ENCODE assay signal across 9 cellular contexts in genomic region chr7:70042533-70042932, GRCh38.
DNase-seq lines count a peak whose midpoint lies in the region; ATAC-seq and TF ChIP-seq lines count a peak whose summit lies in the region.
"Had no signal": no experiment of that assay in that cellular context is flagged by ENCODE, and none has a peak within 500 bp of the region (broad histone marks: within the 10 kb centered on the region; RNA-seq: fewer than 3 reads in every experiment).

No MANE protein-coding gene starts in this region.

- no peaks in the 10 kb centered on the region for H3K9me3 Mint-ChIP-seq in stimulated activated naive B cell treated with anti-CD40 and anti-IgM and Interleukin-4, amounts not matched to agents 10 μg/mL and 1 μg/mL and 100 μg/mL, for 72 hours
- no peaks in the 10 kb centered on the region for H3K9me3 Mint-ChIP-seq in activated T-cell treated with anti-CD3 and anti-CD28 coated beads, Interleukin-2, amount 50 U/mL, for 72 hours

- H3K4me3 Mint-ChIP-seq in stimulated activated naive B cell treated with anti-CD40 and anti-IgM and Interleukin-4, amounts not matched to agents 10 μg/mL and 1 μg/mL and 100 μg/mL, for 72 hours, result no peak overlapping the region
- no peak overlapping the region for H3K4me3 Mint-ChIP-seq in activated T-cell treated with anti-CD3 and anti-CD28 coated beads, Interleukin-2, amount 50 U/mL, for 72 hours

- H3K27me3 ChIP-seq in cardiac muscle cell (no peaks in the 10 kb centered on the region), neuronal stem cell (ENCODE audit: control insufficient read depth in 3 of 3, insufficient read depth in 3 of 3, low read depth in 1 of 3, low read length in 3 of 3) (no peaks in the 10 kb centered on the region)

- no peak overlapping the region for H2BK15ac ChIP-seq in neuronal stem cell (ENCODE audit: low read length)

- H3K79me1 ChIP-seq in neuronal stem cell (ENCODE audit: low read depth, low read length), result no peaks in the 10 kb centered on the region

- peaks cover 5 to 14% of the 10 kb centered on the region in 2 donors for H3K4me1 Mint-ChIP-seq in stimulated activated naive B cell treated with anti-CD40 and anti-IgM and Interleukin-4, amounts not matched to agents 10 μg/mL and 1 μg/mL and 100 μg/mL, for 72 hours
- no peaks in the 10 kb centered on the region for H3K4me1 Mint-ChIP-seq in activated T-cell treated with anti-CD3 and anti-CD28 coated beads, Interleukin-2, amount 50 U/mL, for 72 hours (ENCODE audit: low read depth)

- H3K18ac ChIP-seq in neuronal stem cell (ENCODE audit: low read length), result no peak overlapping the region

- no peak overlapping the region for H3K27ac Mint-ChIP-seq in stimulated activated naive B cell treated with anti-CD40 and anti-IgM and Interleukin-4, amounts not matched to agents 10 μg/mL and 1 μg/mL and 100 μg/mL, for 72 hours
- H3K27ac Mint-ChIP-seq in activated T-cell treated with anti-CD3 and anti-CD28 coated beads, Interleukin-2, amount 50 U/mL, for 72 hours, result no peak overlapping the region

- no peak overlapping the region for H2BK12ac ChIP-seq in neuronal stem cell (ENCODE audit: low read length)

- DNase-seq in DMS53 (lab: John Stamatoyannopoulos, UW), result peak; percentile 27
- no peak for DNase-seq in DMS53 treated with DMSO at 0.1 percent for 48 hours (lab: John Stamatoyannopoulos, UW; ENCODE audit: unreplicated experiment)
- peak in 1 of 2 donors; percentile 53 for DNase-seq in cardiac muscle cell (ENCODE audit: low read depth in 1 of 2, low spot score in 1 of 2)
- no peak for DNase-seq in stimulated activated naive B cell treated with anti-CD40 and anti-IgM and Interleukin-4, amounts not matched to agents 10 μg/mL and 1 μg/mL and 100 μg/mL, for 72 hours
- DNase-seq in activated T-cell treated with anti-CD3 and anti-CD28 coated beads, Interleukin-2, amount 50 U/mL, for 72 hours, result no peak
- no peak for DNase-seq in neuronal stem cell (ENCODE audit: low spot score)
- no peak for DNase-seq in NOMO-1 treated with DMSO at 0.1 percent for 48 hours (lab: John Stamatoyannopoulos, UW; ENCODE audit: unreplicated experiment)

- H2BK120ac ChIP-seq in neuronal stem cell (ENCODE audit: low read depth, low read length), result no peak overlapping the region

- H2AK5ac ChIP-seq in neuronal stem cell (ENCODE audit: low read depth, low read length), result no peak overlapping the region

- peak; percentile 29 for TF ChIP-seq CTCF in cardiac muscle cell (IDR thresholded peaks at IDR 0.05; ENCODE audit: low read depth, low read length)

- H4K91ac ChIP-seq in neuronal stem cell (ENCODE audit: low read depth, low read length, poor library complexity), result no peak overlapping the region

- H4K8ac ChIP-seq in neuronal stem cell (ENCODE audit: low read depth, low read length), result no peak overlapping the region

- ATAC-seq in SK-N-SH treated with all-trans-retinoic acid at 6 μM for 48 hours, result peak; percentile 56
- ATAC-seq in stimulated activated naive B cell treated with anti-CD40 and anti-IgM and Interleukin-4, amounts not matched to agents 10 μg/mL and 1 μg/mL and 100 μg/mL, for 72 hours (replicated peaks), result peak; percentile 54 to 73
- no peak for ATAC-seq in activated T-cell treated with anti-CD3 and anti-CD28 coated beads, Interleukin-2, amount 50 U/mL, for 72 hours (replicated peaks in 1 of 2)

- no peak overlapping the region for H2BK5ac ChIP-seq in neuronal stem cell (ENCODE audit: low read length)

- no peak overlapping the region for H3K27ac ChIP-seq in cardiac muscle cell
- H3K27ac ChIP-seq in neuronal stem cell (replicated peaks; ENCODE audit: low read length), result no peak overlapping the region
- H3K27ac ChIP-seq: thoracic aorta had no signal

- H3K9me3 ChIP-seq in cardiac muscle cell (ENCODE audit: low read depth), result no peaks in the 10 kb centered on the region
- no peaks in the 10 kb centered on the region for H3K9me3 ChIP-seq in neuronal stem cell (replicated peaks in 1 of 2; ENCODE audit: control insufficient read depth in 2 of 2, insufficient read depth in 1 of 2, low read depth in 1 of 2, low read length in 2 of 2)
- H3K9me3 ChIP-seq: thoracic aorta had no signal

- no CpG with 5 or more reads among the region's 3 CpGs for WGBS in neuronal stem cell (ENCODE audit: extremely low coverage in 2 of 2, insufficient read length in 2 of 2, insufficient replicate concordance in 1 of 2), 2 donors

- H3K4me3 ChIP-seq in cardiac muscle cell (no peak overlapping the region), neuronal stem cell (ENCODE audit: low read length in 2 of 2) (no peak overlapping the region)
- H3K4me3 ChIP-seq: thoracic aorta had no signal

- no peak overlapping the region for H3K9ac ChIP-seq in neuronal stem cell (ENCODE audit: low read depth, low read length, poor library complexity)

- no peak overlapping the region for H3K4me2 ChIP-seq in neuronal stem cell (ENCODE audit: insufficient read depth, low read length, poor library complexity, severe bottlenecking)

- no peaks in the 10 kb centered on the region for H3K36me3 Mint-ChIP-seq in stimulated activated naive B cell treated with anti-CD40 and anti-IgM and Interleukin-4, amounts not matched to agents 10 μg/mL and 1 μg/mL and 100 μg/mL, for 72 hours
- H3K36me3 Mint-ChIP-seq in activated T-cell treated with anti-CD3 and anti-CD28 coated beads, Interleukin-2, amount 50 U/mL, for 72 hours (ENCODE audit: insufficient read depth in 2 of 2), result no peaks in the 10 kb centered on the region

- H3K36me3 ChIP-seq in cardiac muscle cell (no peaks in the 10 kb centered on the region), neuronal stem cell (replicated peaks in 1 of 2; ENCODE audit: control insufficient read depth in 2 of 2, insufficient read depth in 2 of 2, low read length in 2 of 2) (no peaks in the 10 kb centered on the region)
- H3K36me3 ChIP-seq: thoracic aorta had no signal

- H3K23ac ChIP-seq in neuronal stem cell (ENCODE audit: low read depth, low read length, poor library complexity), result no peak overlapping the region

- no peak overlapping the region for H3K14ac ChIP-seq in neuronal stem cell (ENCODE audit: low read length)

- H3K4ac ChIP-seq in neuronal stem cell (ENCODE audit: low read length), result no peak overlapping the region

- H3K4me1 ChIP-seq in cardiac muscle cell (ENCODE audit: low read depth) (peaks cover 13% of the 10 kb centered on the region), neuronal stem cell (ENCODE audit: control insufficient read depth in 2 of 2, insufficient read depth in 1 of 2, low read depth in 1 of 2, low read length in 2 of 2) (peaks cover 2 to 3% of the 10 kb centered on the region in 2 donors)

- no peaks in the 10 kb centered on the region for H3K27me3 Mint-ChIP-seq in stimulated activated naive B cell treated with anti-CD40 and anti-IgM and Interleukin-4, amounts not matched to agents 10 μg/mL and 1 μg/mL and 100 μg/mL, for 72 hours
- peaks cover 7% of the 10 kb centered on the region for H3K27me3 Mint-ChIP-seq in activated T-cell treated with anti-CD3 and anti-CD28 coated beads, Interleukin-2, amount 50 U/mL, for 72 hours (ENCODE audit: low read depth)

- H2AFZ ChIP-seq in neuronal stem cell (ENCODE audit: low read length), result no peak overlapping the region

TF ChIP-seq in SK-N-SH treated with all-trans-retinoic acid at 6 μM for 48 hours, 23 proteins besides CTCF, POLR2A, EP300 and RAD21:
- no peak for TF ChIP-seq RARB (CRISPR knock-in tag; IDR thresholded peaks at IDR 0.05)
- TF ChIP-seq BACH2 (CRISPR knock-in tag; IDR thresholded peaks at IDR 0.05; ENCODE audit: borderline replicate concordance), result no peak
- no peak for TF ChIP-seq TCF4 (CRISPR knock-in tag; IDR thresholded peaks at IDR 0.05; ENCODE audit: borderline replicate concordance)
- TF ChIP-seq ZC3H10 (CRISPR knock-in tag; IDR thresholded peaks at IDR 0.05), result no peak

Comparison
In these comparisons a context has a peak if more than half of its experiments do, and no peak if none do; other contexts are left out.
1. ATAC-seq: peak in SK-N-SH treated with all-trans-retinoic acid at 6 μM for 48 hours (single experiment) and stimulated activated naive B cell treated with anti-CD40 and anti-IgM and Interleukin-4, amounts not matched to agents 10 μg/mL and 1 μg/mL and 100 μg/mL, for 72 hours (2 of 2); none in activated T-cell treated with anti-CD3 and anti-CD28 coated beads, Interleukin-2, amount 50 U/mL, for 72 hours (0 of 2).